In the genomic region with DNA sequence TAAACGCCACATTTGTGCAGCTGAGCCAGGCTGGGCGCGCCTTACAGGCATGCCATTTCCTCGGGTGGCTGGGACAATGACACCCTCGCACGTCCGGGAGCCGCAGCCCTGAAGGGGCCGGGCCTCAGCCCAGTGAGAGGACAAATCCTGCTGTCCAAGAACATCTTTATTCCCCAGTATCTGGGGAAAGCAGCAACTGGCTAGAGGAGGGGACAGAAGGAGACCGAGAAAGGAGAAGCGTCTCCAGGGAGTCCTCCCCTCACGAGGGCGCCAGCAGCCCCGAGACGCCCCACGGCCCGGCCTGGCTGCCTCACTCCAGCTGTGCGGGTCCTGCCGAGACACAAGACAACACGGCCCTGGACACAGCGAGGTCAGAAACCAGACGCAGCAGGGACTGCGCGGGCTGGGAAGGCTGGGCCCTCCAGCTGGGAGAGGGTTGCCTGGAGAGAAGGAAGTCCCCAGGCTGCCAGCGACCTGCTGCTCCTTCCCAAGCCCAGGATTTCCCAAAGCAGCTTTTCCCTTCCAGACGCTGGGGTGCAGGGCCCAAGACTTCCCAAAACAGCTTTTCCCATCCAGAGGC, we compare ENCODE assay signal across 9 cellular contexts.
A peak's percentile ranks its signal among the peaks of the same experiment; 100 is the strongest.
DNase-seq lines count a peak whose midpoint lies in the region; ATAC-seq, FAIRE-seq and TF ChIP-seq lines count a peak whose summit lies in the region.
"Had no signal": no experiment of that assay in that cellular context is flagged by ENCODE, and none has a peak within 500 bp of the region (broad histone marks: within the 10 kb centered on the region; RNA-seq: fewer than 3 reads in every experiment).

No MANE protein-coding gene starts in this region.

- in situ Hi-C loops in IMR-90 (cut with MboI; ENCODE audit: low sequenced_read_pairs), result no loop called here

- FAIRE-seq in A549 (lab: Jason Lieb, UNC), result no peak

- peak overlapping the region; percentile 84 to 85 for H4K8ac ChIP-seq in IMR-90 (ENCODE audit: low read depth in 2 of 2, low read length in 2 of 2)

- H3K4me3 ChIP-seq in A549, result no peak overlapping the region
- peak overlapping the region; percentile 5; the same call in 1 of the 2 replicates for H3K4me3 ChIP-seq in IMR-90 (ENCODE audit: insufficient read depth, low read depth, low read length)
- peak overlapping the region; percentile 36 to 51 (median 41) for H3K4me3 ChIP-seq in esophagus muscularis mucosa
- H3K4me3 ChIP-seq in testis, result no peak overlapping the region

- peak overlapping the region; percentile 65 for H2BK5ac ChIP-seq in IMR-90 (ENCODE audit: low read depth, low read length, poor library complexity, severe bottlenecking)

- 0 out of 2 replicates have a peak overlapping the region, but pooled peaks have one; percentile 2 for H3K56ac ChIP-seq in IMR-90 (ENCODE audit: extremely low read depth, insufficient read depth, low read length)

- H3K36me3 ChIP-seq in IMR-90 (ENCODE audit: control insufficient read depth, insufficient read depth, low read length) (no peaks in the 10 kb centered on the region), esophagus muscularis mucosa (no peaks in the 10 kb centered on the region), testis (ENCODE audit: low read depth, missing control alignments) (no peaks in the 10 kb centered on the region)

- BruUV-seq in IMR-90 (replicated peaks; lab: Mats Ljungman, UMichigan), result no TSS peak

- H3K4me2 ChIP-seq in A549 (no peak overlapping the region), IMR-90 (ENCODE audit: low read depth, low read length) (peak overlapping the region; percentile 66)

- H4K5ac ChIP-seq in IMR-90 (ENCODE audit: low read depth, low read length), result peak overlapping the region; percentile 92

- no peaks in the 10 kb centered on the region for H4K20me1 ChIP-seq in IMR-90 (ENCODE audit: insufficient read depth, low read length)

- no peak for TF ChIP-seq POLR2A in A549 (IDR thresholded peaks at IDR 0.05; ENCODE audit: low read length)
- no peak; the same call in 1 of the 2 replicates for TF ChIP-seq POLR2A in IMR-90 (IDR thresholded peaks at IDR 0.05; ENCODE audit: low read depth, low read length)
- TF ChIP-seq POLR2A in esophagus muscularis mucosa (IDR thresholded peaks at IDR 0.05; ENCODE audit: low read depth), result no peak
- TF ChIP-seq POLR2A in testis (IDR thresholded peaks at IDR 0.05), result no peak

- H3K27ac ChIP-seq in A549, result no peak overlapping the region
- peak overlapping the region; percentile 76 for H3K27ac ChIP-seq in IMR-90 (ENCODE audit: insufficient read depth, low read length)
- H3K27ac ChIP-seq in esophagus muscularis mucosa (replicated peaks in 1 of 4), result peak overlapping the region; percentile 69 to 72 (median 70)
- H3K27ac ChIP-seq in testis, result peak overlapping the region; percentile 31 to 84
- H3K27ac ChIP-seq: epithelial cell of prostate had no signal

- peak overlapping the region; percentile 89 for H2AFZ ChIP-seq in IMR-90 (replicated peaks; ENCODE audit: low read length, poor library complexity)

- intact Hi-C loops in IMR-90 (cut with micrococcal nuclease) (loop anchor here (2.0 kb wide), 2 partner anchors 69 to 129 kb away; no protein-coding TSS in a partner anchor), esophagus muscularis mucosa (cut with DNase I) (no loop called here), testis (cut with DNase I; ENCODE audit: low total_unique reads) (no loop called here)

- H2BK15ac ChIP-seq in IMR-90 (ENCODE audit: low read depth, low read length), result peak overlapping the region; percentile 71; the same call in 2 of the 3 replicates

- POLR2A ChIA-PET in A549 (lab: Yijun Ruan, JAX) (no interaction called here), IMR-90 (lab: Charles Lee; ENCODE audit: unreplicated experiment) (interaction anchor here (1.0 kb wide), 1 partner anchor 130 kb away, joined by 8 read pairs; a partner anchor contains a TSS)

- TF ChIP-seq CTCF in A549 (IDR thresholded peaks at IDR 0.05) (no peak), IMR-90 (conservative IDR thresholded peaks at IDR 0.05; ENCODE audit: low read depth, low read length) (peak; percentile 56), esophagus muscularis mucosa (IDR thresholded peaks at IDR 0.05) (peak; percentile 27 to 32 (median 31)), testis (IDR thresholded peaks at IDR 0.05) (peak in 1 of 3 experiments; percentile 13)

- H3K18ac ChIP-seq in IMR-90 (ENCODE audit: low read depth, low read length), result peak overlapping the region; percentile 29

- H3K4me1 ChIP-seq in A549, result no peaks in the 10 kb centered on the region
- H3K4me1 ChIP-seq in IMR-90 (ENCODE audit: control insufficient read depth, insufficient read depth, low read length), result peaks cover 20% of the 10 kb centered on the region
- H3K4me1 ChIP-seq in esophagus muscularis mucosa, result peaks cover 18 to 27% (median 21%) of the 10 kb centered on the region in 4 donors
- peaks cover 16% of the 10 kb centered on the region for H3K4me1 ChIP-seq in testis

- DNase-seq in A549 (ENCODE audit: low read depth in 1 of 2, low spot score in 1 of 2), result no peak
- peak; percentile 74 for DNase-seq in IMR-90
- peak; percentile 15 for DNase-seq in activated CD4-positive, alpha-beta T cell treated with anti-CD3 and anti-CD28 coated beads, Interleukin-2, amount 50 U/mL, for 1 hour
- peak; percentile 95 for DNase-seq in esophagus muscularis mucosa (ENCODE audit: extremely low spot score)
- peak; percentile 65 for DNase-seq in myocyte (ENCODE audit: low read depth)
- peak; percentile 67 for DNase-seq in testis

- H3K23ac ChIP-seq in IMR-90 (ENCODE audit: low read depth, low read length), result peak overlapping the region; percentile 63; the same call in 1 of the 2 replicates

- dilution Hi-C loops in IMR-90 (cut with HindIII; ENCODE audit: low sequenced_read_pairs, unreplicated experiment), result no loop called here

- peaks cover 2% of the 10 kb centered on the region; the same call in 1 of the 2 replicates for H3K9me1 ChIP-seq in IMR-90 (ENCODE audit: insufficient read depth, low read length)

- peak overlapping the region; percentile 76 for H2AK5ac ChIP-seq in IMR-90 (ENCODE audit: low read depth, low read length)

- TF ChIP-seq RAD21 in A549 (conservative IDR thresholded peaks at IDR 0.05 in 1 of 2, IDR thresholded peaks at IDR 0.05 in 1 of 2), result no peak
- peak; percentile 64 for TF ChIP-seq RAD21 in IMR-90 (IDR thresholded peaks at IDR 0.05; ENCODE audit: low read length)

- CTCF ChIA-PET in A549 (lab: Yijun Ruan, JAX) (interaction anchor here (0.6 to 3.6 kb wide), 6 partner anchors 9 to 136 kb away, joined by 3 to 11 read pairs (median 4); no protein-coding TSS in a partner anchor), IMR-90 (lab: Yijun Ruan, JAX) (interaction anchor here (0.6 to 1.6 kb wide), 4 partner anchors 31 to 130 kb away, joined by 3 to 5 read pairs (median 4); a partner anchor contains a TSS)

- peak overlapping the region; percentile 95 for H2BK120ac ChIP-seq in IMR-90 (ENCODE audit: low read depth, low read length)

- H3K9ac ChIP-seq in IMR-90 (ENCODE audit: low read depth, low read length), result peak overlapping the region; percentile 85

- peak overlapping the region; percentile 66 for H2BK20ac ChIP-seq in IMR-90 (ENCODE audit: low read depth, low read length)

- WGBS in A549 (ENCODE audit: missing lambda C conversion rate), result 82% methylated on average over 26 of the region's 26 CpGs
- WGBS in IMR-90 (ENCODE audit: extremely low coverage in 2 of 2, insufficient read length in 1 of 2), 2 experiments, result 19% methylated on average over 5 of the region's 26 CpGs; no CpG with 5 or more reads in 1 of the 2 experiments
- whole genome bisulfite sequencing in esophagus muscularis mucosa, result 12% methylated on average over 17 of the region's 26 CpGs
- 9 to 37% methylated on average over 22 to 26 of the region's 26 CpGs for WGBS in testis, 2 donors

- peak overlapping the region; percentile 96 for H3K4ac ChIP-seq in IMR-90 (ENCODE audit: low read depth, low read length)

- peak overlapping the region; percentile 78 for H4K91ac ChIP-seq in IMR-90 (ENCODE audit: insufficient read depth, low read depth, low read length)

- peak overlapping the region; percentile 70 for H3K14ac ChIP-seq in IMR-90 (replicated peaks; ENCODE audit: low read depth, low read length)

- H3K9me3 ChIP-seq in A549, result no peaks in the 10 kb centered on the region
- H3K9me3 ChIP-seq in IMR-90 (ENCODE audit: control insufficient read depth, insufficient read depth, low read length), result no peaks in the 10 kb centered on the region
- H3K9me3 ChIP-seq in esophagus muscularis mucosa, result no peaks in the 10 kb centered on the region
- no peaks in the 10 kb centered on the region for H3K9me3 ChIP-seq in testis

- H3K27me3 ChIP-seq in IMR-90 (ENCODE audit: control insufficient read depth, insufficient read depth, low read length) (no peaks in the 10 kb centered on the region), esophagus muscularis mucosa (no peaks in the 10 kb centered on the region), testis (no peaks in the 10 kb centered on the region)

- peaks cover 4 to 20% of the 10 kb centered on the region in 2 experiments; a peak in 3 of 4 replicates for H3K79me1 ChIP-seq in IMR-90 (ENCODE audit: low read depth in 1 of 2, low read length in 2 of 2)

- peak overlapping the region; percentile 70 for H2AK9ac ChIP-seq in IMR-90 (replicated peaks; ENCODE audit: low read depth, low read length, poor library complexity)

- TF ChIP-seq EP300 in A549 (IDR thresholded peaks at IDR 0.05) (no peak), esophagus muscularis mucosa (IDR thresholded peaks at IDR 0.05) (no peak)

- ATAC-seq in A549, result peak; percentile 42 to 60; a peak in 3 of 6 replicates
- ATAC-seq in GM19328 (IDR thresholded peaks at IDR 0.05; ENCODE audit: unreplicated experiment), result peak; percentile 72
- ATAC-seq in IMR-90 (ENCODE audit: low read depth), result peak; percentile 84
- no peak for ATAC-seq in HG03039 (IDR thresholded peaks at IDR 0.05; ENCODE audit: unreplicated experiment)

TF ChIP-seq in A549, 52 proteins besides CTCF, POLR2A, EP300 and RAD21 (continues in another document):
- TF ChIP-seq GATA3 (IDR thresholded peaks at IDR 0.05; ENCODE audit: borderline replicate concordance), result no peak
- TF ChIP-seq, protein P1, sequence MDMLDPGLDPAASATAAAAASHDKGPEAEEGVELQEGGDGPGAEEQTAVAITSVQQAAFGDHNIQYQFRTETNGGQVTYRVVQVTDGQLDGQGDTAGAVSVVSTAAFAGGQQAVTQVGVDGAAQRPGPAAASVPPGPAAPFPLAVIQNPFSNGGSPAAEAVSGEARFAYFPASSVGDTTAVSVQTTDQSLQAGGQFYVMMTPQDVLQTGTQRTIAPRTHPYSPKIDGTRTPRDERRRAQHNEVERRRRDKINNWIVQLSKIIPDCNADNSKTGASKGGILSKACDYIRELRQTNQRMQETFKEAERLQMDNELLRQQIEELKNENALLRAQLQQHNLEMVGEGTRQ (IDR thresholded peaks at IDR 0.05), result no peak

TF ChIP-seq in IMR-90, 13 proteins besides CTCF, POLR2A, EP300 and RAD21:
- TF ChIP-seq RFX5 (IDR thresholded peaks at IDR 0.05; ENCODE audit: low read depth, low read length), result no peak
- no peak for TF ChIP-seq CEBPB (IDR thresholded peaks at IDR 0.05; ENCODE audit: low read depth, low read length)
- no peak for TF ChIP-seq MAZ (IDR thresholded peaks at IDR 0.05; ENCODE audit: borderline replicate concordance, low read depth, low read length)
- 0 out of 2 replicates have a peak, but pooled peaks have one; percentile 7 for TF ChIP-seq BHLHE40 (IDR thresholded peaks at IDR 0.05; ENCODE audit: low read depth, low read length)
- TF ChIP-seq FOS (IDR thresholded peaks at IDR 0.05; ENCODE audit: low read depth, low read length), result no peak
- peak; percentile 42; the same call in 1 of the 2 replicates for TF ChIP-seq SMC3 (IDR thresholded peaks at IDR 0.05; ENCODE audit: low read depth, low read length)
TF ChIP-seq in IMR-90: peak in this region for 2.

Comparison
In these comparisons a context has a peak if more than half of its experiments do, and no peak if none do; other contexts are left out.
1. DNase-seq: peak in IMR-90 (single experiment), activated CD4-positive, alpha-beta T cell treated with anti-CD3 and anti-CD28 coated beads, Interleukin-2, amount 50 U/mL, for 1 hour (single experiment), esophagus muscularis mucosa (single experiment), myocyte (single experiment) and testis (single experiment); none in A549 (0 of 2).
2. H3K27ac ChIP-seq: peak in IMR-90 (single experiment), esophagus muscularis mucosa (4 of 4) and testis (2 of 2); none in A549 (0 of 2).
3. H3K4me3 ChIP-seq: peak in IMR-90 (single experiment) and esophagus muscularis mucosa (4 of 4); none in A549 (single experiment) and testis (0 of 2).